Comparison of ENCODE assay signal across 15 cellular contexts in genomic region chr1:107648071-107648470, GRCh38.
DNase-seq lines count a peak whose midpoint lies in the region; ATAC-seq and TF ChIP-seq lines count a peak whose summit lies in the region.
"Had no signal": no experiment of that assay in that cellular context is flagged by ENCODE, and none has a peak within 500 bp of the region (broad histone marks: within the 10 kb centered on the region; RNA-seq: fewer than 3 reads in every experiment).

No MANE protein-coding gene starts in this region.

- no peak for ATAC-seq in GM21723 (IDR thresholded peaks at IDR 0.05; ENCODE audit: unreplicated experiment)

- H3K4me3 ChIP-seq in skeletal muscle cell (ENCODE audit: low read depth, low read length) = no peak overlapping the region
- H3K4me3 ChIP-seq in right atrium auricular region = no peak overlapping the region
- H3K4me3 ChIP-seq: ascending aorta, hepatocyte had no signal

- H3K9me3 ChIP-seq in right atrium auricular region = no peaks in the 10 kb centered on the region
- H3K9me3 ChIP-seq: ascending aorta had no signal

- DNase-seq in ELR (ENCODE audit: low read depth) (peak; percentile 62), RPMI7951 (ENCODE audit: low read depth) (peak; percentile 9), fibroblast of gingiva (ENCODE audit: low read depth) (peak; percentile 63), skeletal muscle cell (ENCODE audit: low read depth) (peak; percentile 64), NCI-H1105 (lab: John Stamatoyannopoulos, UW) (no peak), HuH-7 (ENCODE audit: low spot score) (no peak), right atrium auricular region (ENCODE audit: low spot score) (no peak)
- DNase-seq: activated CD4-positive, alpha-beta T cell treated with anti-CD3 and anti-CD28 coated beads, Interleukin-2, amount 10 ng/mL, durations not matched to agents 24 days and 14 days; CD8-positive, alpha-beta memory T cell; NCI-H1417; nucleus accumbens; substantia nigra had no signal

- H3K36me3 ChIP-seq in right atrium auricular region = no peaks in the 10 kb centered on the region
- H3K36me3 ChIP-seq: ascending aorta had no signal

- H3K27me3 ChIP-seq in right atrium auricular region = no peaks in the 10 kb centered on the region
- H3K27me3 ChIP-seq: ascending aorta, hepatocyte had no signal

- H3K4me1 ChIP-seq in right atrium auricular region = no peaks in the 10 kb centered on the region
- H3K4me1 ChIP-seq: ascending aorta had no signal

- H3K27ac ChIP-seq in right atrium auricular region = no peak overlapping the region
- H3K27ac ChIP-seq: ascending aorta had no signal

- no peak for TF ChIP-seq CTCF in right atrium auricular region (IDR thresholded peaks at IDR 0.05)

Comparison
In these comparisons a context has a peak if more than half of its experiments do, and no peak if none do; other contexts are left out.
1. DNase-seq: peak in ELR (single experiment), RPMI7951 (single experiment), fibroblast of gingiva (single experiment) and skeletal muscle cell (single experiment); none in NCI-H1105 (single experiment), HuH-7 (single experiment) and right atrium auricular region (single experiment).